Comparison of ENCODE assay signal across 9 cellular contexts in genomic region chr1:53737648-53738204, GRCh38. TPM values are rescaled to one million over a fixed set of nuclear protein-coding genes. Genes with fewer than 3 reads are reported as not detected.
DNase-seq lines count a peak whose midpoint lies in the region; ATAC-seq and TF ChIP-seq lines count a peak whose summit lies in the region.
"Had no signal": no experiment of that assay in that cellular context is flagged by ENCODE, and none has a peak within 500 bp of the region (broad histone marks: within the 10 kb centered on the region; RNA-seq: fewer than 3 reads in every experiment).

No MANE protein-coding gene starts in this region.

- peak; percentile 58 for DNase-seq in activated CD4-positive, alpha-beta T cell treated with anti-CD3 and anti-CD28 coated beads, Interleukin-2, amount 10 ng/mL, durations not matched to agents 24 days and 14 days
- no peak for DNase-seq in activated CD4-positive, alpha-beta T cell treated with anti-CD3 and anti-CD28 coated beads for 1 hour
- DNase-seq in chondrocyte (ENCODE audit: low spot score) (no peak), kidney epithelial cell (ENCODE audit: low read depth) (no peak), epidermal melanocyte (ENCODE audit: insufficient read length, low spot score) (no peak)
- DNase-seq in stimulated activated naive B cell treated with anti-CD40 and anti-IgM and Interleukin-4, amounts not matched to agents 10 μg/mL and 1 μg/mL and 100 μg/mL, for 72 hours = no peak
- DNase-seq: NCI-H526 treated with DMSO at 0.1 percent for 48 hours had no signal

- H3K27me3 Mint-ChIP-seq in activated CD4-positive, alpha-beta T cell treated with anti-CD3 and anti-CD28 coated beads, Interleukin-2, amount 10 ng/mL, durations not matched to agents 24 days and 14 days = peaks cover 69% of the 10 kb centered on the region
- H3K27me3 Mint-ChIP-seq in chondrocyte (ENCODE audit: low read depth) = no peaks in the 10 kb centered on the region
- peaks cover 39 to 72% of the 10 kb centered on the region in 2 donors for H3K27me3 Mint-ChIP-seq in stimulated activated naive B cell treated with anti-CD40 and anti-IgM and Interleukin-4, amounts not matched to agents 10 μg/mL and 1 μg/mL and 100 μg/mL, for 72 hours

- H3K4me1 Mint-ChIP-seq in activated CD4-positive, alpha-beta T cell treated with anti-CD3 and anti-CD28 coated beads, Interleukin-2, amount 10 ng/mL, durations not matched to agents 24 days and 14 days = peaks cover 2% of the 10 kb centered on the region
- peaks cover 73% of the 10 kb centered on the region for H3K4me1 Mint-ChIP-seq in chondrocyte (ENCODE audit: low read depth)
- H3K4me1 Mint-ChIP-seq in stimulated activated naive B cell treated with anti-CD40 and anti-IgM and Interleukin-4, amounts not matched to agents 10 μg/mL and 1 μg/mL and 100 μg/mL, for 72 hours = peaks cover 0 to 1% of the 10 kb centered on the region in 2 donors

- peak overlapping the region; percentile 52 for H3K4me3 ChIP-seq in kidney epithelial cell (ENCODE audit: low read depth, low read length)

- peak overlapping the region; percentile 32 for H3K4me3 Mint-ChIP-seq in activated CD4-positive, alpha-beta T cell treated with anti-CD3 and anti-CD28 coated beads, Interleukin-2, amount 10 ng/mL, durations not matched to agents 24 days and 14 days
- H3K4me3 Mint-ChIP-seq in chondrocyte (ENCODE audit: unreplicated experiment) = peak overlapping the region; percentile 77
- H3K4me3 Mint-ChIP-seq in stimulated activated naive B cell treated with anti-CD40 and anti-IgM and Interleukin-4, amounts not matched to agents 10 μg/mL and 1 μg/mL and 100 μg/mL, for 72 hours = peak overlapping the region; percentile 37 to 76

- H3K27me3 ChIP-seq in kidney epithelial cell (ENCODE audit: control insufficient read depth, insufficient read depth, low read length) = peaks cover 21% of the 10 kb centered on the region

- no peak for ATAC-seq in stimulated activated naive B cell treated with anti-CD40 and anti-IgM and Interleukin-4, amounts not matched to agents 10 μg/mL and 1 μg/mL and 100 μg/mL, for 72 hours (replicated peaks)
- no peak for ATAC-seq in GM21576 (IDR thresholded peaks at IDR 0.05; ENCODE audit: unreplicated experiment)
- no peak for ATAC-seq in HG02938 (IDR thresholded peaks at IDR 0.05; ENCODE audit: unreplicated experiment)

- H3K27ac Mint-ChIP-seq in activated CD4-positive, alpha-beta T cell treated with anti-CD3 and anti-CD28 coated beads, Interleukin-2, amount 10 ng/mL, durations not matched to agents 24 days and 14 days = no peak overlapping the region
- H3K27ac Mint-ChIP-seq in chondrocyte (ENCODE audit: unreplicated experiment) = peak overlapping the region; percentile 97
- H3K27ac Mint-ChIP-seq in stimulated activated naive B cell treated with anti-CD40 and anti-IgM and Interleukin-4, amounts not matched to agents 10 μg/mL and 1 μg/mL and 100 μg/mL, for 72 hours = no peak overlapping the region

- TF ChIP-seq CTCF in chondrocyte (IDR thresholded peaks at IDR 0.05) = no peak
- no peak for TF ChIP-seq CTCF in kidney epithelial cell (IDR thresholded peaks at IDR 0.05; ENCODE audit: insufficient read depth, low read length, poor library complexity, severe bottlenecking)

- no peaks in the 10 kb centered on the region for H3K9me3 Mint-ChIP-seq in activated CD4-positive, alpha-beta T cell treated with anti-CD3 and anti-CD28 coated beads, Interleukin-2, amount 10 ng/mL, durations not matched to agents 24 days and 14 days
- H3K9me3 Mint-ChIP-seq in chondrocyte (ENCODE audit: low read depth) = peaks cover 2% of the 10 kb centered on the region
- H3K9me3 Mint-ChIP-seq in stimulated activated naive B cell treated with anti-CD40 and anti-IgM and Interleukin-4, amounts not matched to agents 10 μg/mL and 1 μg/mL and 100 μg/mL, for 72 hours = peaks cover 5 to 6% of the 10 kb centered on the region in 2 donors

- H3K36me3 ChIP-seq in kidney epithelial cell (ENCODE audit: control insufficient read depth, insufficient read depth, low read length) = no peaks in the 10 kb centered on the region

- no peaks in the 10 kb centered on the region for H3K36me3 Mint-ChIP-seq in activated CD4-positive, alpha-beta T cell treated with anti-CD3 and anti-CD28 coated beads, Interleukin-2, amount 10 ng/mL, durations not matched to agents 24 days and 14 days (ENCODE audit: low read depth)
- peaks cover 1% of the 10 kb centered on the region for H3K36me3 Mint-ChIP-seq in chondrocyte (ENCODE audit: low read depth)
- peaks cover 0 to 6% of the 10 kb centered on the region in 2 donors for H3K36me3 Mint-ChIP-seq in stimulated activated naive B cell treated with anti-CD40 and anti-IgM and Interleukin-4, amounts not matched to agents 10 μg/mL and 1 μg/mL and 100 μg/mL, for 72 hours

- intact Hi-C loops in activated CD4-positive, alpha-beta T cell treated with anti-CD3 and anti-CD28 coated beads, Interleukin-2, amount 10 ng/mL, durations not matched to agents 24 days and 14 days (cut with micrococcal nuclease) = no loop called here

RNA-seq across cellular contexts. Expression of gene GLIS1, which starts 1.2 kb away (rescaled TPM):
- total RNA-seq in activated CD4-positive, alpha-beta T cell treated with anti-CD3 and anti-CD28 coated beads, Interleukin-2, amount 10 ng/mL, durations not matched to agents 24 days and 14 days = not detected in 2 replicates
- total RNA-seq in chondrocyte (17.3 to 36.2 TPM (median 17.4 TPM) in 3 replicates), kidney epithelial cell (0.63 and 0.75 TPM in 2 replicates)

Comparison
In these comparisons a context has a peak if more than half of its experiments do, and no peak if none do; other contexts are left out.
1. RNA of gene GLIS1, which starts 1.2 kb away (total RNA-seq): 17.3 to 36.2 TPM in chondrocyte; 0.63 to 0.75 TPM in kidney epithelial cell and not detected in activated CD4-positive, alpha-beta T cell treated with anti-CD3 and anti-CD28 coated beads, Interleukin-2, amount 10 ng/mL, durations not matched to agents 24 days and 14 days; every median in the first group is over 10 times any median in the second.
2. Peak in every context shown above with its lines, with median percentiles within 50 percentile points of each other: H3K4me3 Mint-ChIP-seq.